ENCODE assay signal across 8 cellular contexts in the genomic region with DNA sequence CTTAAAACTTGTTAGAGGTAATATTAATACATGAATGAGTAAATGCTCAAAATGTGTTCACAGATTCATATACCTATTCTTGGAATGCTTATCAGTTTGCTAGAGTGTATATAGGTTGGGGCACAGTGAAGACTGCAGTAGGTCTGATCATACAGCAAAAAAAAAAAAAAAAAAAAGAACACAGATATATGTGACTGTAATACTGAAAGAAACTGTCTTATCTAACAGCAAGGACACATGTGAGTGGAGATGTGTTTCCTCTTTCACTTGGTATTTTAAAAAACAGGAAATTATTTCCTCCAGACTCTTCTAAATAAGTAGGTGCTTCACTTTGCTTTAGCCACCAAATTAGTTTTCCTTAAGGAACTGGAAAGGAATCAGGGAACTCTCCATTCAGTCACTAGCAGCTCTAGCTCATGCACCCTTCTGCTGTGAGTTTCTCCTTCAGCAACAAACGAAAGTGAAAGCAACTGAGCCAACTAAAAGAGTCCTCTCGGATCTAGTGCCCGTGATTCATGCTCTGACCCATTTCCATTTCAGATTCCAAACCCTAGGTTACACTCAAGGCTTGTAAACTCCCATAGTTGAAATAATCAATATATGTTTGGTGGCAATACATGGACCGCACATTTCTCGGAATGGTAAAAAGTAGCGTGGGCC.
DNase-seq lines count a peak whose midpoint lies in the region; ATAC-seq and TF ChIP-seq lines count a peak whose summit lies in the region.

No MANE protein-coding gene starts in this region.

- no peaks in the 10 kb centered on the region for H3K27me3 Mint-ChIP-seq in T-helper 17 cell

- TF ChIP-seq CTCF in fibroblast of mammary gland (conservative IDR thresholded peaks at IDR 0.05; ENCODE audit: control insufficient read depth, insufficient read depth, low read depth, low read length), result no peak

- H3K9me3 ChIP-seq in T-helper 17 cell (ENCODE audit: control insufficient read depth, low read length, poor library complexity, severe bottlenecking), result no peaks in the 10 kb centered on the region

- H3K36me3 Mint-ChIP-seq in T-helper 17 cell (ENCODE audit: low read depth), result no peaks in the 10 kb centered on the region

- H3K4me3 Mint-ChIP-seq in T-helper 17 cell, result peak overlapping the region; percentile 77

- H3K4me1 Mint-ChIP-seq in T-helper 17 cell, result peaks cover 4% of the 10 kb centered on the region

- H3K4me3 ChIP-seq in fibroblast of mammary gland (ENCODE audit: control insufficient read depth, low read depth, low read length), result peak overlapping the region; percentile 15

- H3K27ac Mint-ChIP-seq in T-helper 17 cell, result peak overlapping the region; percentile 67

- ATAC-seq in GM19463 (IDR thresholded peaks at IDR 0.05; ENCODE audit: unreplicated experiment) (peak; percentile 96), HG03571 (IDR thresholded peaks at IDR 0.05; ENCODE audit: unreplicated experiment) (peak; percentile 79), T-helper 17 cell (peak; percentile 74)

- DNase-seq in DMS53 (lab: John Stamatoyannopoulos, UW) (peak; percentile 93), T-helper 17 cell (no peak), fibroblast of mammary gland (ENCODE audit: low read depth) (peak; percentile 75), NCI-H1436 (lab: John Stamatoyannopoulos, UW) (no peak), NCI-H524 (lab: John Stamatoyannopoulos, UW) (no peak)
- peak; percentile 10 for DNase-seq in stimulated activated CD4-positive, alpha-beta T cell treated with anti-CD3 and anti-CD28 coated beads, Interleukin-4, amount 100 ng/mL, for 24 hours

Comparison
In these comparisons a context has a peak if more than half of its experiments do, and no peak if none do; other contexts are left out.
1. DNase-seq: peak in DMS53 (single experiment), fibroblast of mammary gland (single experiment) and stimulated activated CD4-positive, alpha-beta T cell treated with anti-CD3 and anti-CD28 coated beads, Interleukin-4, amount 100 ng/mL, for 24 hours (single experiment); none in T-helper 17 cell (0 of 3), NCI-H1436 (single experiment) and NCI-H524 (0 of 2).
2. Peak in every context shown above with its lines, with median percentiles within 50 percentile points of each other: ATAC-seq.